ENCODE assay signal across 1 cellular context in genomic region chr13:97274782-97275252, GRCh38.
TF ChIP-seq lines count a peak whose summit lies in the region.

No MANE protein-coding gene starts in this region.

TF ChIP-seq in SK-N-SH treated with all-trans-retinoic acid at 6 μM for 48 hours, 23 proteins besides CTCF, POLR2A, EP300 and RAD21 (continued from another document):
- TF ChIP-seq POU6F1 (CRISPR knock-in tag; IDR thresholded peaks at IDR 0.05; ENCODE audit: borderline replicate concordance, low read depth) = peak; percentile 46; the same call in 1 of the 2 replicates
- no peak for TF ChIP-seq CSDC2 (CRISPR knock-in tag; IDR thresholded peaks at IDR 0.05)
- TF ChIP-seq PATZ1 (CRISPR knock-in tag; IDR thresholded peaks at IDR 0.05; ENCODE audit: borderline replicate concordance) = peak; percentile 82; the same call in 1 of the 2 replicates
- no peak for TF ChIP-seq BACH2 (CRISPR knock-in tag; IDR thresholded peaks at IDR 0.05; ENCODE audit: borderline replicate concordance)
- no peak for TF ChIP-seq GLIS3 (CRISPR knock-in tag; IDR thresholded peaks at IDR 0.05)
- TF ChIP-seq CSRNP3 (CRISPR knock-in tag; IDR thresholded peaks at IDR 0.05) = no peak
- no peak for TF ChIP-seq ARNTL (CRISPR knock-in tag; IDR thresholded peaks at IDR 0.05; ENCODE audit: borderline replicate concordance, low read depth)
- TF ChIP-seq ZNF8 (CRISPR knock-in tag; IDR thresholded peaks at IDR 0.05) = no peak
- no peak for TF ChIP-seq ZFP3 (CRISPR knock-in tag; IDR thresholded peaks at IDR 0.05)
- no peak for TF ChIP-seq TSHZ2 (CRISPR knock-in tag; IDR thresholded peaks at IDR 0.05)
- peak; percentile 78 for TF ChIP-seq TOX (CRISPR knock-in tag; IDR thresholded peaks at IDR 0.05; ENCODE audit: borderline replicate concordance)
